Comparison of ENCODE assay signal across 19 cellular contexts in the genomic region with DNA sequence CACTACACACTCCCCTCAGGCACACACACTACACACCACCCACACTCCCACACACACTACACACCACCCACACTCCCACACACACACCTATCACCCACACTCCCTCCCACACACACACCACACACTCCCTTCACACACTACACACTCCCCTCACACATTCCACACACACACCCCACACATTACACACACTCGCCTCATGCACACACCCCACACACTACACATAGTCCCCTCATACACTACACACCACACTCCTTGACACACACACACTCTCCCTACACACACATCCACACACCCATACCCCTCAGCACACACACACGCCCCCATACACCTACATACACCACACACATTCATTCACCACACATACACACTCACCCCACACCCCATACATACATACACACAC. TPM values are rescaled to one million over a fixed set of nuclear protein-coding genes. Genes with fewer than 3 reads are reported as not detected.
DNase-seq lines count a peak whose midpoint lies in the region; ATAC-seq and TF ChIP-seq lines count a peak whose summit lies in the region.
"Had no signal": no experiment of that assay in that cellular context is flagged by ENCODE, and none has a peak within 500 bp of the region (broad histone marks: within the 10 kb centered on the region; RNA-seq: fewer than 3 reads in every experiment).

No MANE protein-coding gene starts in this region.

- no peaks in the 10 kb centered on the region for H3K27me3 ChIP-seq in CD4-positive, alpha-beta T cell (ENCODE audit: control insufficient read depth, insufficient read depth, low read length)

- H3K27me3 Mint-ChIP-seq in T-helper 1 cell treated with Interleukin-12 subunit alpha and Interleukin-12 subunit beta and Interleukin-4 antibody, amounts not matched to agents 30 μg/mL and 1 μg/mL, for 36 hours (ENCODE audit: low read depth), result peaks cover 38% of the 10 kb centered on the region
- H3K27me3 Mint-ChIP-seq in CD4-positive, alpha-beta T cell, result no peaks in the 10 kb centered on the region
- H3K27me3 Mint-ChIP-seq in activated T-helper 1 cell treated with anti-CD3 and anti-CD28 coated beads, Interleukin-12 subunit alpha, Interleukin-12 subunit beta, Interleukin-2, Interleukin-4 antibody, amounts not matched to agents 30 ng/mL and 10 ng/mL and 1 ng/mL, durations not matched to agents 14 hours and 24 hours and 36 hours (ENCODE audit: insufficient read depth), result peaks cover 33% of the 10 kb centered on the region
- H3K27me3 Mint-ChIP-seq in naive thymus-derived CD8-positive, alpha-beta T cell, result peaks cover 0 to 3% (median 0%) of the 10 kb centered on the region in 5 donors

- H3K27ac Mint-ChIP-seq in T-helper 1 cell treated with Interleukin-12 subunit alpha and Interleukin-12 subunit beta and Interleukin-4 antibody, amounts not matched to agents 30 μg/mL and 1 μg/mL, for 36 hours, result no peak overlapping the region
- H3K27ac Mint-ChIP-seq in CD4-positive, alpha-beta T cell, result peak overlapping the region; percentile 98
- peak overlapping the region; percentile 43 for H3K27ac Mint-ChIP-seq in activated T-helper 1 cell treated with anti-CD3 and anti-CD28 coated beads, Interleukin-12 subunit alpha, Interleukin-12 subunit beta, Interleukin-2, Interleukin-4 antibody, amounts not matched to agents 30 ng/mL and 10 ng/mL and 1 ng/mL, durations not matched to agents 14 hours and 24 hours and 36 hours
- peak overlapping the region; percentile 30 to 99 (median 87) for H3K27ac Mint-ChIP-seq in naive thymus-derived CD8-positive, alpha-beta T cell

- H3K27ac ChIP-seq in CD4-positive, alpha-beta T cell (ENCODE audit: low read depth, low read length), result no peak overlapping the region
- H3K27ac ChIP-seq: C4-2B had no signal

- no peaks in the 10 kb centered on the region for H3K9me3 Mint-ChIP-seq in T-helper 1 cell treated with Interleukin-12 subunit alpha and Interleukin-12 subunit beta and Interleukin-4 antibody, amounts not matched to agents 30 μg/mL and 1 μg/mL, for 36 hours
- no peaks in the 10 kb centered on the region for H3K9me3 Mint-ChIP-seq in CD4-positive, alpha-beta T cell
- H3K9me3 Mint-ChIP-seq in activated T-helper 1 cell treated with anti-CD3 and anti-CD28 coated beads, Interleukin-12 subunit alpha, Interleukin-12 subunit beta, Interleukin-2, Interleukin-4 antibody, amounts not matched to agents 30 ng/mL and 10 ng/mL and 1 ng/mL, durations not matched to agents 14 hours and 24 hours and 36 hours, result no peaks in the 10 kb centered on the region
- no peaks in the 10 kb centered on the region for H3K9me3 Mint-ChIP-seq in naive thymus-derived CD8-positive, alpha-beta T cell

- DNase-seq in T-helper 1 cell (no peak), dermis blood vessel endothelial cell (no peak)
- DNase-seq in CD4-positive, alpha-beta T cell, result no peak
- no peak for DNase-seq in activated T-helper 1 cell treated with anti-CD3 and anti-CD28 coated beads, Interleukin-12 subunit alpha, Interleukin-12 subunit beta, Interleukin-2, Interleukin-4 antibody, amounts not matched to agents 30 ng/mL and 10 ng/mL and 1 ng/mL, durations not matched to agents 14 hours and 24 hours and 36 hours (ENCODE audit: low spot score)
- DNase-seq in naive thymus-derived CD8-positive, alpha-beta T cell, result no peak
- DNase-seq: 8988T, GOT3, Karpas-422, MM.1S, NCI-H1930, NCI-H2171, NCI-H446 treated with DMSO at 0.1 percent for 48 hours, NCI-H82, Right ventricle myocardium superior had no signal

- no peaks in the 10 kb centered on the region for H3K9me3 ChIP-seq in CD4-positive, alpha-beta T cell (ENCODE audit: control insufficient read depth, low read length)

- POLR2A ChIA-PET in CD4-positive, alpha-beta T cell (lab: Charles Lee), result no interaction called here
- POLR2A ChIA-PET in naive thymus-derived CD8-positive, alpha-beta T cell (lab: Charles Lee), result interaction anchor here (0.6 to 1.2 kb wide), 3 partner anchors 64 to 520 kb away, joined by 3 read pairs; no protein-coding TSS in a partner anchor

- peaks cover 4% of the 10 kb centered on the region for H3K36me3 Mint-ChIP-seq in T-helper 1 cell treated with Interleukin-12 subunit alpha and Interleukin-12 subunit beta and Interleukin-4 antibody, amounts not matched to agents 30 μg/mL and 1 μg/mL, for 36 hours (ENCODE audit: low read depth)
- H3K36me3 Mint-ChIP-seq in CD4-positive, alpha-beta T cell (ENCODE audit: low read depth), result peaks cover 86% of the 10 kb centered on the region
- H3K36me3 Mint-ChIP-seq in activated T-helper 1 cell treated with anti-CD3 and anti-CD28 coated beads, Interleukin-12 subunit alpha, Interleukin-12 subunit beta, Interleukin-2, Interleukin-4 antibody, amounts not matched to agents 30 ng/mL and 10 ng/mL and 1 ng/mL, durations not matched to agents 14 hours and 24 hours and 36 hours (ENCODE audit: low read depth), result peaks cover 2% of the 10 kb centered on the region
- H3K36me3 Mint-ChIP-seq in naive thymus-derived CD8-positive, alpha-beta T cell, result peaks cover 5 to 33% (median 10%) of the 10 kb centered on the region in 3 donors

- TF ChIP-seq CTCF in CD4-positive, alpha-beta T cell (IDR thresholded peaks at IDR 0.05), result no peak

- intact Hi-C loops in CD4-positive, alpha-beta T cell (cut with DNase I, micrococcal nuclease), result loop anchor here in 1 of 2 experiments (5.0 kb wide), 1 partner anchor 67 kb away; no protein-coding TSS in a partner anchor
- intact Hi-C loops in activated T-helper 1 cell treated with anti-CD3 and anti-CD28 coated beads, Interleukin-12 subunit alpha, Interleukin-12 subunit beta, Interleukin-2, Interleukin-4 antibody, amounts not matched to agents 30 ng/mL and 10 ng/mL and 1 ng/mL, durations not matched to agents 14 hours and 24 hours and 36 hours (cut with micrococcal nuclease), result no loop called here

- H3K4me1 Mint-ChIP-seq in T-helper 1 cell treated with Interleukin-12 subunit alpha and Interleukin-12 subunit beta and Interleukin-4 antibody, amounts not matched to agents 30 μg/mL and 1 μg/mL, for 36 hours (ENCODE audit: low read depth), result peaks cover 7% of the 10 kb centered on the region
- peaks cover 83% of the 10 kb centered on the region for H3K4me1 Mint-ChIP-seq in CD4-positive, alpha-beta T cell (ENCODE audit: low read depth)
- H3K4me1 Mint-ChIP-seq in activated T-helper 1 cell treated with anti-CD3 and anti-CD28 coated beads, Interleukin-12 subunit alpha, Interleukin-12 subunit beta, Interleukin-2, Interleukin-4 antibody, amounts not matched to agents 30 ng/mL and 10 ng/mL and 1 ng/mL, durations not matched to agents 14 hours and 24 hours and 36 hours (ENCODE audit: low read depth), result peaks cover 4% of the 10 kb centered on the region
- peaks cover 56 to 93% (median 78%) of the 10 kb centered on the region in 4 donors for H3K4me1 Mint-ChIP-seq in naive thymus-derived CD8-positive, alpha-beta T cell

- no peak for ATAC-seq in CD4-positive, alpha-beta T cell (ENCODE audit: poor library complexity)
- no peak for ATAC-seq in naive thymus-derived CD8-positive, alpha-beta T cell
- ATAC-seq in HG03342 (IDR thresholded peaks at IDR 0.05; ENCODE audit: unreplicated experiment), result no peak
- ATAC-seq in GM21423 (IDR thresholded peaks at IDR 0.05; ENCODE audit: unreplicated experiment), result no peak
- ATAC-seq: Panc1 had no signal

- CTCF ChIA-PET in CD4-positive, alpha-beta T cell (lab: Charles Lee), result no interaction called here

- H3K4me3 Mint-ChIP-seq in T-helper 1 cell treated with Interleukin-12 subunit alpha and Interleukin-12 subunit beta and Interleukin-4 antibody, amounts not matched to agents 30 μg/mL and 1 μg/mL, for 36 hours, result peak overlapping the region; percentile 13
- no peak overlapping the region for H3K4me3 Mint-ChIP-seq in CD4-positive, alpha-beta T cell
- H3K4me3 Mint-ChIP-seq in activated T-helper 1 cell treated with anti-CD3 and anti-CD28 coated beads, Interleukin-12 subunit alpha, Interleukin-12 subunit beta, Interleukin-2, Interleukin-4 antibody, amounts not matched to agents 30 ng/mL and 10 ng/mL and 1 ng/mL, durations not matched to agents 14 hours and 24 hours and 36 hours, result no peak overlapping the region
- peak overlapping the region in 7 of 10 donors; percentile 25 to 82 (median 37) for H3K4me3 Mint-ChIP-seq in naive thymus-derived CD8-positive, alpha-beta T cell

RNA-seq across cellular contexts. Expression of a gene that starts 31.0 kb away (rescaled TPM):
- 10 to 100 TPM; 25.3 to 25.7 TPM for total RNA-seq in CD4-positive, alpha-beta T cell
- 5.2 and 5.3 TPM in 2 replicates for total RNA-seq in activated T-helper 1 cell treated with anti-CD3 and anti-CD28 coated beads, Interleukin-12 subunit alpha, Interleukin-12 subunit beta, Interleukin-2, Interleukin-4 antibody, amounts not matched to agents 30 ng/mL and 10 ng/mL and 1 ng/mL, durations not matched to agents 14 hours and 24 hours and 36 hours
- 10 to 100 TPM; 19.2 to 20.4 TPM for total RNA-seq in naive thymus-derived CD8-positive, alpha-beta T cell
- polyA plus RNA-seq in naive thymus-derived CD8-positive, alpha-beta T cell, result 1 to 10 TPM; 2.6 to 7.0 (median 2.7) TPM
- total RNA-seq in dermis blood vessel endothelial cell, result 34.7 and 100 TPM in 2 replicates

RNA-seq across cellular contexts. Expression of a gene that starts 50.8 kb away (rescaled TPM):
- 10 to 100 TPM; 25.5 to 28.0 TPM for total RNA-seq in CD4-positive, alpha-beta T cell
- 29.3 and 30.0 TPM in 2 replicates for total RNA-seq in activated T-helper 1 cell treated with anti-CD3 and anti-CD28 coated beads, Interleukin-12 subunit alpha, Interleukin-12 subunit beta, Interleukin-2, Interleukin-4 antibody, amounts not matched to agents 30 ng/mL and 10 ng/mL and 1 ng/mL, durations not matched to agents 14 hours and 24 hours and 36 hours
- total RNA-seq in naive thymus-derived CD8-positive, alpha-beta T cell, result 10 to 100 TPM; 50.0 to 56.4 TPM
- polyA plus RNA-seq in naive thymus-derived CD8-positive, alpha-beta T cell, result 10 to 100 TPM; 34.3 to 42.6 (median 40.9) TPM
- 27.4 and 34.7 TPM in 2 replicates for total RNA-seq in dermis blood vessel endothelial cell

Comparison
In these comparisons a context has a peak if more than half of its experiments do, and no peak if none do; other contexts are left out.
1. H3K4me3 Mint-ChIP-seq: peak in T-helper 1 cell treated with Interleukin-12 subunit alpha and Interleukin-12 subunit beta and Interleukin-4 antibody, amounts not matched to agents 30 μg/mL and 1 μg/mL, for 36 hours (single experiment) and naive thymus-derived CD8-positive, alpha-beta T cell (7 of 10); none in CD4-positive, alpha-beta T cell (single experiment) and activated T-helper 1 cell treated with anti-CD3 and anti-CD28 coated beads, Interleukin-12 subunit alpha, Interleukin-12 subunit beta, Interleukin-2, Interleukin-4 antibody, amounts not matched to agents 30 ng/mL and 10 ng/mL and 1 ng/mL, durations not matched to agents 14 hours and 24 hours and 36 hours (single experiment).